8 cellular contexts compared by ENCODE assay signal in genomic region chr19:18571564-18572344, GRCh38.
A peak's percentile ranks its signal among the peaks of the same experiment; 100 is the strongest.
DNase-seq lines count a peak whose midpoint lies in the region; ATAC-seq, FAIRE-seq and TF ChIP-seq lines count a peak whose summit lies in the region.

TSS of gene UBA52 (plus strand) at chr19:18571857. CDS start at chr19:18573301, 1,444 bp downstream.

- 0 out of 2 replicates have a peak within 1 kb of the TSS, but pooled peaks have one; percentile 13 for H2AFZ ChIP-seq in OCI-LY3 (ENCODE audit: low read depth, low read length)

- peak within 1 kb of the TSS; percentile 98 for H3K4me2 ChIP-seq in OCI-LY3 (ENCODE audit: low read length)

- FAIRE-seq in endometrium (lab: Jason Lieb, UNC) = peak; percentile 96

- H3K36me3 ChIP-seq in OCI-LY3 (replicated peaks; ENCODE audit: low read depth, low read length) = peaks cover 61% of the 10 kb centered on the region

- DNase-seq in D341Med (ENCODE audit: low spot score) (peak; percentile 98), HuH-7 (ENCODE audit: low spot score) (peak; percentile 87), middle frontal gyrus (ENCODE audit: extremely low spot score, low spot score) (peak; percentile 97)
- DNase-seq in activated CD8-positive, alpha-beta memory T cell treated with anti-CD3 and anti-CD28 coated beads, Interleukin-2, amount 50 U/mL, for 48 hours = peak; percentile 99
- peak; percentile 99 for DNase-seq in stimulated activated CD8-positive, alpha-beta memory T cell treated with anti-CD3 and anti-CD28 coated beads, Interleukin-2, amount 100 ng/mL, for 48 hours (ENCODE audit: low read depth in 2 of 2)

- H3K4me1 ChIP-seq in OCI-LY3 (ENCODE audit: low read length) = peaks cover 28% of the 10 kb centered on the region

- H3K9me3 ChIP-seq in OCI-LY3 (ENCODE audit: insufficient read depth, low read length) = no peaks in the 10 kb centered on the region

- peak; percentile 89 for ATAC-seq in GM21447 (IDR thresholded peaks at IDR 0.05; ENCODE audit: unreplicated experiment)

- no peaks in the 10 kb centered on the region for H3K27me3 ChIP-seq in OCI-LY3 (ENCODE audit: low read depth, low read length)

- H3K9ac ChIP-seq in OCI-LY3 (ENCODE audit: low read length) = peak within 1 kb of the TSS; percentile 91

- TF ChIP-seq CTCF in OCI-LY3 (IDR thresholded peaks at IDR 0.05; ENCODE audit: low read depth, low read length) = no peak

- H3K27ac ChIP-seq in OCI-LY3 (ENCODE audit: low read length) = peak within 1 kb of the TSS; percentile 65

- peak within 1 kb of the TSS; percentile 80 for H3K4me3 ChIP-seq in OCI-LY3 (ENCODE audit: low read length)

- H3K79me2 ChIP-seq in OCI-LY3 (ENCODE audit: low read length) = peaks cover 26% of the 10 kb centered on the region

- peaks cover 13% of the 10 kb centered on the region for H4K20me1 ChIP-seq in OCI-LY3 (ENCODE audit: insufficient read depth, low read length)

Comparison
In these comparisons a context has a peak if more than half of its experiments do, and no peak if none do; other contexts are left out.
1. Peak in every context shown above with its lines: DNase-seq, ATAC-seq, H3K4me3 ChIP-seq and H3K27ac ChIP-seq.